Comparison of ENCODE assay signal across 8 cellular contexts in genomic region chr12:123232472-123232806, GRCh38. TPM values are rescaled to one million over a fixed set of nuclear protein-coding genes. Genes with fewer than 3 reads are reported as not detected.
DNase-seq lines count a peak whose midpoint lies in the region; ATAC-seq lines count a peak whose summit lies in the region.

No MANE protein-coding gene starts in this region.

- H3K4me1 Mint-ChIP-seq in activated CD8-positive, alpha-beta memory T cell treated with anti-CD3 and anti-CD28 coated beads, Interleukin-2, amount 10 ng/mL, durations not matched to agents 7 days and 5 days = peaks cover 62% of the 10 kb centered on the region
- H3K4me1 Mint-ChIP-seq in activated naive CD8-positive, alpha-beta T cell (ENCODE audit: low read depth) = peaks cover 72% of the 10 kb centered on the region
- H3K4me1 Mint-ChIP-seq in stimulated activated naive CD8-positive, alpha-beta T cell treated with anti-CD3 and anti-CD28 coated beads, Interleukin-15, amount 100 ng/mL, for 72 hours = peaks cover 67% of the 10 kb centered on the region

- H3K4me1 ChIP-seq in iPS-15b (ENCODE audit: control insufficient read depth, insufficient read depth, low read length) = peaks cover 4% of the 10 kb centered on the region

- peak overlapping the region; percentile 97 for H3K4me3 ChIP-seq in iPS-15b (ENCODE audit: low read depth, low read length)

- no peaks in the 10 kb centered on the region for H3K9me3 Mint-ChIP-seq in activated CD8-positive, alpha-beta memory T cell treated with anti-CD3 and anti-CD28 coated beads, Interleukin-2, amount 10 ng/mL, durations not matched to agents 7 days and 5 days (ENCODE audit: low read depth)
- H3K9me3 Mint-ChIP-seq in activated naive CD8-positive, alpha-beta T cell (ENCODE audit: low read depth) = no peaks in the 10 kb centered on the region
- H3K9me3 Mint-ChIP-seq in stimulated activated naive CD8-positive, alpha-beta T cell treated with anti-CD3 and anti-CD28 coated beads, Interleukin-15, amount 100 ng/mL, for 72 hours = no peaks in the 10 kb centered on the region

- ATAC-seq in activated CD8-positive, alpha-beta memory T cell treated with anti-CD3 and anti-CD28 coated beads, Interleukin-2, amount 10 ng/mL, durations not matched to agents 7 days and 5 days = no peak
- ATAC-seq in stimulated activated naive CD8-positive, alpha-beta T cell treated with anti-CD3 and anti-CD28 coated beads, Interleukin-15, amount 100 ng/mL, for 72 hours = no peak
- no peak for ATAC-seq in HG03045 (IDR thresholded peaks at IDR 0.05; ENCODE audit: unreplicated experiment)
- no peak for ATAC-seq in HG02870 (IDR thresholded peaks at IDR 0.05; ENCODE audit: unreplicated experiment)

- H3K9me3 ChIP-seq in iPS-15b (ENCODE audit: control insufficient read depth, insufficient read depth, low read length) = no peaks in the 10 kb centered on the region

- DNase-seq in activated CD8-positive, alpha-beta memory T cell treated with anti-CD3 and anti-CD28 coated beads, Interleukin-2, amount 10 ng/mL, durations not matched to agents 7 days and 5 days = no peak
- no peak for DNase-seq in activated CD8-positive, alpha-beta memory T cell treated with anti-CD3 and anti-CD28 coated beads, Interleukin-2, amount 50 U/mL, for 4 hours
- no peak for DNase-seq in stimulated activated naive CD8-positive, alpha-beta T cell treated with anti-CD3 and anti-CD28 coated beads, Interleukin-15, amount 100 ng/mL, for 72 hours
- no peak for DNase-seq in Ammon's horn (ENCODE audit: low spot score)

- peaks cover 46% of the 10 kb centered on the region for H3K36me3 Mint-ChIP-seq in activated CD8-positive, alpha-beta memory T cell treated with anti-CD3 and anti-CD28 coated beads, Interleukin-2, amount 10 ng/mL, durations not matched to agents 7 days and 5 days
- H3K36me3 Mint-ChIP-seq in activated naive CD8-positive, alpha-beta T cell = peaks cover 2% of the 10 kb centered on the region

- CTCF ChIA-PET in activated CD8-positive, alpha-beta memory T cell treated with anti-CD3 and anti-CD28 coated beads, Interleukin-2, amount 10 ng/mL, durations not matched to agents 7 days and 5 days (lab: Charles Lee) = interaction anchor here (0.7 to 5.9 kb wide), 9 partner anchors 9 to 350 kb away, joined by 3 to 43 read pairs (median 8); no protein-coding TSS in a partner anchor

- peak overlapping the region; percentile 98 for H3K4me3 Mint-ChIP-seq in activated CD8-positive, alpha-beta memory T cell treated with anti-CD3 and anti-CD28 coated beads, Interleukin-2, amount 10 ng/mL, durations not matched to agents 7 days and 5 days
- peak overlapping the region; percentile 100 for H3K4me3 Mint-ChIP-seq in activated naive CD8-positive, alpha-beta T cell
- H3K4me3 Mint-ChIP-seq in stimulated activated naive CD8-positive, alpha-beta T cell treated with anti-CD3 and anti-CD28 coated beads, Interleukin-15, amount 100 ng/mL, for 72 hours = peak overlapping the region; percentile 96 to 100

- no peaks in the 10 kb centered on the region for H3K27me3 ChIP-seq in iPS-15b (ENCODE audit: control insufficient read depth, insufficient read depth, low read length)

- H3K36me3 ChIP-seq in iPS-15b (ENCODE audit: control insufficient read depth, insufficient read depth, low read length) = peaks cover 4% of the 10 kb centered on the region

- no peaks in the 10 kb centered on the region for H3K27me3 Mint-ChIP-seq in activated CD8-positive, alpha-beta memory T cell treated with anti-CD3 and anti-CD28 coated beads, Interleukin-2, amount 10 ng/mL, durations not matched to agents 7 days and 5 days
- H3K27me3 Mint-ChIP-seq in activated naive CD8-positive, alpha-beta T cell = no peaks in the 10 kb centered on the region
- no peaks in the 10 kb centered on the region for H3K27me3 Mint-ChIP-seq in stimulated activated naive CD8-positive, alpha-beta T cell treated with anti-CD3 and anti-CD28 coated beads, Interleukin-15, amount 100 ng/mL, for 72 hours

- peak overlapping the region; percentile 96 for H3K9ac ChIP-seq in iPS-15b (ENCODE audit: low read depth, low read length)

- H3K27ac Mint-ChIP-seq in activated CD8-positive, alpha-beta memory T cell treated with anti-CD3 and anti-CD28 coated beads, Interleukin-2, amount 10 ng/mL, durations not matched to agents 7 days and 5 days = peak overlapping the region; percentile 98
- peak overlapping the region; percentile 99 for H3K27ac Mint-ChIP-seq in activated naive CD8-positive, alpha-beta T cell
- H3K27ac Mint-ChIP-seq in stimulated activated naive CD8-positive, alpha-beta T cell treated with anti-CD3 and anti-CD28 coated beads, Interleukin-15, amount 100 ng/mL, for 72 hours = peak overlapping the region; percentile 99

RNA-seq across cellular contexts. Expression of gene MPHOSPH9, which starts 0.5 kb away (rescaled TPM):
- total RNA-seq in activated CD8-positive, alpha-beta memory T cell treated with anti-CD3 and anti-CD28 coated beads, Interleukin-2, amount 10 ng/mL, durations not matched to agents 7 days and 5 days = 100 to 1,000 TPM; 129 to 186 TPM

RNA-seq across cellular contexts. Expression of gene MTRFR, which starts 0.8 kb away (rescaled TPM):
- 10 to 100 TPM; 29.5 to 31.7 TPM for total RNA-seq in activated CD8-positive, alpha-beta memory T cell treated with anti-CD3 and anti-CD28 coated beads, Interleukin-2, amount 10 ng/mL, durations not matched to agents 7 days and 5 days

RNA-seq across cellular contexts. Expression of gene CDK2AP1, which starts 39.2 kb away (rescaled TPM):
- 10 to 100 TPM; 30.5 to 48.5 TPM for total RNA-seq in activated CD8-positive, alpha-beta memory T cell treated with anti-CD3 and anti-CD28 coated beads, Interleukin-2, amount 10 ng/mL, durations not matched to agents 7 days and 5 days
